Comparison of ENCODE assay signal across 8 cellular contexts in genomic region chr15:39171944-39172368, GRCh38.
DNase-seq lines count a peak whose midpoint lies in the region; ATAC-seq, FAIRE-seq and TF ChIP-seq lines count a peak whose summit lies in the region.

No MANE protein-coding gene starts in this region.

- DNase-seq in DMS153 treated with DMSO at 0.1 percent for 48 hours (lab: John Stamatoyannopoulos, UW; ENCODE audit: unreplicated experiment) (peak; percentile 59), LNCaP clone FGC (ENCODE audit: low read depth) (peak; percentile 44), Panc1 (ENCODE audit: low read depth, low spot score) (peak; percentile 86), colonic mucosa (peak; percentile 54), right lobe of liver (peak in 2 of 3 donors; percentile 40 to 48), GM12891 (ENCODE audit: insufficient read length, low spot score) (no peak)
- peak; percentile 21 for DNase-seq in stimulated activated CD8-positive, alpha-beta memory T cell treated with anti-CD3 and anti-CD28 coated beads, Interleukin-7, amount 100 ng/mL, for 24 hours (ENCODE audit: low read depth)

- no peak for FAIRE-seq in GM12891 (lab: Jason Lieb, UNC)

- ATAC-seq in Panc1 (peak; percentile 99), right lobe of liver (peak; percentile 77 to 93 (median 84)), GM21737 (IDR thresholded peaks at IDR 0.05; ENCODE audit: unreplicated experiment) (no peak)

- H3K27me3 ChIP-seq in Panc1 (ENCODE audit: control insufficient read depth, insufficient read depth, low read length) = no peaks in the 10 kb centered on the region
- H3K27me3 ChIP-seq in colonic mucosa = no peaks in the 10 kb centered on the region
- no peaks in the 10 kb centered on the region for H3K27me3 ChIP-seq in right lobe of liver

- H3K4me3 ChIP-seq in LNCaP clone FGC (ENCODE audit: low read depth, low read length) (no peak overlapping the region), Panc1 (ENCODE audit: low read depth in 2 of 2, low read length in 2 of 2) (no peak overlapping the region), colonic mucosa (no peak overlapping the region), right lobe of liver (no peak overlapping the region)

- H3K9ac ChIP-seq in colonic mucosa (ENCODE audit: low read depth in 2 of 2, low read length in 2 of 2) = peak overlapping the region in 1 of 2 donors; percentile 23

- BruUV-seq in Panc1 (replicated peaks; lab: Mats Ljungman, UMichigan) = no TSS peak

- POLR2A ChIA-PET in Panc1 (lab: Charles Lee) = no interaction called here

- in situ Hi-C loops in Panc1 (cut with HindIII; ENCODE audit: low pct_unique_long_range_greater_than_20kb, low sequenced_read_pairs) = no loop called here

- intact Hi-C loops in Panc1 (cut with micrococcal nuclease; ENCODE audit: unreplicated experiment) (loop anchor here (2.0 kb wide), 1 partner anchor 409 kb away; the partner anchor contains the start of gene THBS1), colonic mucosa (cut with DNase I) (loop anchor here (2.0 to 5.0 kb wide), 2 partner anchors 405 to 585 kb away; no protein-coding TSS in a partner anchor), right lobe of liver (cut with DNase I) (no loop called here)

- 71% methylated on average over 3 of the region's 3 CpGs for WGBS in right lobe of liver (ENCODE audit: insufficient coverage, low coverage, low lambda C conversion rate, missing lambda C conversion rate)

- H3K9me3 ChIP-seq in Panc1 (ENCODE audit: control insufficient read depth, insufficient read depth, low read depth, low read length) (no peaks in the 10 kb centered on the region), colonic mucosa (no peaks in the 10 kb centered on the region), right lobe of liver (no peaks in the 10 kb centered on the region)

- H3K4me1 ChIP-seq in Panc1 (ENCODE audit: control insufficient read depth, insufficient read depth, low read length) (no peaks in the 10 kb centered on the region), colonic mucosa (no peaks in the 10 kb centered on the region), right lobe of liver (no peaks in the 10 kb centered on the region)

- TF ChIP-seq CTCF in LNCaP clone FGC (IDR thresholded peaks at IDR 0.05; ENCODE audit: control insufficient read depth, extremely low read depth, insufficient read depth) (peak; percentile 50), Panc1 (IDR thresholded peaks at IDR 0.05) (peak; percentile 57), colonic mucosa (IDR thresholded peaks at IDR 0.05) (peak; percentile 21), right lobe of liver (IDR thresholded peaks at IDR 0.05) (peak; percentile 29 to 44 (median 34))

- CTCF ChIA-PET in Panc1 (lab: Charles Lee) = interaction anchor here (0.6 to 1.9 kb wide), 2 partner anchors 408 to 462 kb away, joined by 4 to 13 read pairs; partner anchors contain the start of gene THBS1

- peak overlapping the region; percentile 59 for H3K27ac ChIP-seq in Panc1 (ENCODE audit: low read length)
- peak overlapping the region; percentile 25 for H3K27ac ChIP-seq in colonic mucosa
- H3K27ac ChIP-seq in right lobe of liver = no peak overlapping the region

- TF ChIP-seq POLR2A in right lobe of liver (IDR thresholded peaks at IDR 0.05) (no peak), GM12891 (IDR thresholded peaks at IDR 0.05; ENCODE audit: low read depth, low read length) (no peak)

- no peaks in the 10 kb centered on the region for H3K36me3 ChIP-seq in Panc1 (ENCODE audit: control insufficient read depth, insufficient read depth, low read length)
- H3K36me3 ChIP-seq in colonic mucosa = no peaks in the 10 kb centered on the region
- H3K36me3 ChIP-seq in right lobe of liver = no peaks in the 10 kb centered on the region

TF ChIP-seq in GM12891, 5 proteins besides CTCF, POLR2A, EP300 and RAD21:
- TF ChIP-seq TAF1 (IDR thresholded peaks at IDR 0.05; ENCODE audit: low read depth, low read length) = no peak
- no peak for TF ChIP-seq POLR2AphosphoS5 (IDR thresholded peaks at IDR 0.05; ENCODE audit: low read depth, low read length)
- no peak for TF ChIP-seq SPI1 (IDR thresholded peaks at IDR 0.05; ENCODE audit: low read depth, low read length)
- TF ChIP-seq PAX5 (IDR thresholded peaks at IDR 0.05; ENCODE audit: insufficient read depth, low read length, severe bottlenecking) = no peak
- TF ChIP-seq POU2F2 (IDR thresholded peaks at IDR 0.05; ENCODE audit: low read depth, low read length) = no peak

Comparison
In these comparisons a context has a peak if more than half of its experiments do, and no peak if none do; other contexts are left out.
1. H3K27ac ChIP-seq: peak in Panc1 (single experiment) and colonic mucosa (single experiment); none in right lobe of liver (0 of 3).
2. intact Hi-C loops: an anchor here in Panc1 (2.0 kb wide) and colonic mucosa (2.0 to 5.0 kb wide); none called in right lobe of liver.
3. Peak in every context shown above with its lines, with median percentiles within 50 percentile points of each other: CTCF ChIP-seq.